ENCODE assay signal across 8 cellular contexts in genomic region chr10:101018600-101019439, GRCh38. TPM values are rescaled to one million over a fixed set of nuclear protein-coding genes. Genes with fewer than 3 reads are reported as not detected.
A peak's percentile ranks its signal among the peaks of the same experiment; 100 is the strongest.
DNase-seq lines count a peak whose midpoint lies in the region; ATAC-seq and TF ChIP-seq lines count a peak whose summit lies in the region.

No MANE protein-coding gene starts in this region.

- CTCF ChIA-PET in A673 (lab: Charles Lee): interaction anchor here (0.8 to 1.0 kb wide), 4 partner anchors 10 to 123 kb away, joined by 3 to 11 read pairs (median 6); partner anchors contain the start of genes PDZD7 and SFXN3

- H3K9me3 ChIP-seq in A673 (ENCODE audit: low read depth, low read length, poor library complexity, severe bottlenecking): no peaks in the 10 kb centered on the region
- H3K9me3 ChIP-seq in colonic mucosa: no peaks in the 10 kb centered on the region

- POLR2A ChIA-PET in A673 (lab: Charles Lee; ENCODE audit: low non-redundant PET): no interaction called here

- no peak overlapping the region for H3K9ac ChIP-seq in colonic mucosa (ENCODE audit: low read depth in 2 of 2, low read length in 2 of 2)

- DNase-seq in A673 (ENCODE audit: low spot score) (peak; percentile 88), GM13976 (ENCODE audit: low spot score) (peak; percentile 90), NCI-H2227 (lab: John Stamatoyannopoulos, UW; ENCODE audit: unreplicated experiment) (peak; percentile 81), colonic mucosa (peak; percentile 87), left kidney (ENCODE audit: low read depth, low spot score) (peak; percentile 92)
- DNase-seq in activated CD4-positive, alpha-beta T cell treated with anti-CD3 and anti-CD28 coated beads for 48 hours: peak; percentile 91
- DNase-seq in stimulated activated CD4-positive, alpha-beta T cell treated with anti-CD3 and anti-CD28 coated beads, Interleukin-4, amount 100 ng/mL, for 24 hours: peak; percentile 79

- in situ Hi-C loops in GM13976 (cut with MboI; ENCODE audit: low sequenced_read_pairs, unreplicated experiment): no loop called here

- TF ChIP-seq CTCF in A673 (conservative IDR thresholded peaks at IDR 0.05; ENCODE audit: low read depth, low read length) (peak; percentile 92), GM13976 (IDR thresholded peaks at IDR 0.05; ENCODE audit: borderline replicate concordance, control extremely low read depth, extremely low read depth, insufficient read depth, missing control alignments) (peak; percentile 63), colonic mucosa (IDR thresholded peaks at IDR 0.05) (peak; percentile 67)

- no peak for ATAC-seq in GM21390 (IDR thresholded peaks at IDR 0.05; ENCODE audit: unreplicated experiment)

- intact Hi-C loops in A673 (cut with micrococcal nuclease; ENCODE audit: unreplicated experiment) (no loop called here), colonic mucosa (cut with DNase I) (no loop called here)

- H3K36me3 ChIP-seq in A673 (ENCODE audit: insufficient read depth, low read length, poor library complexity, severe bottlenecking) (no peaks in the 10 kb centered on the region), colonic mucosa (no peaks in the 10 kb centered on the region)

- H3K4me3 ChIP-seq in A673 (ENCODE audit: low read depth, low read length, poor library complexity, severe bottlenecking) (no peak overlapping the region), colonic mucosa (no peak overlapping the region)

- no peaks in the 10 kb centered on the region for H3K4me1 ChIP-seq in A673 (ENCODE audit: insufficient read depth, low read length, poor library complexity, severe bottlenecking)
- no peaks in the 10 kb centered on the region for H3K4me1 ChIP-seq in colonic mucosa

- BruUV-seq in A673 (replicated peaks; lab: Mats Ljungman, UMichigan): no TSS peak

- H3K27me3 ChIP-seq in A673 (replicated peaks; ENCODE audit: insufficient read depth, low read depth, low read length, poor library complexity): no peaks in the 10 kb centered on the region
- peaks cover 5% of the 10 kb centered on the region for H3K27me3 ChIP-seq in colonic mucosa

- no peak overlapping the region for H3K27ac ChIP-seq in A673 (ENCODE audit: low read depth, low read length, poor library complexity, severe bottlenecking)
- no peak overlapping the region for H3K27ac ChIP-seq in colonic mucosa

RNA-seq across cellular contexts. Expression of gene PDZD7, which starts 12.1 kb away (rescaled TPM):
- 0.26 and 0.30 TPM in 2 replicates for total RNA-seq in A673 (2021)
- total RNA-seq in colonic mucosa: under 1 TPM; 0.19 to 0.42 TPM

RNA-seq across cellular contexts. Expression of gene SFXN3, which starts 12.2 kb away (rescaled TPM):
- total RNA-seq in A673 (2021) (15.5 and 16.9 TPM in 2 replicates), colonic mucosa (10 to 100 TPM in 1 of 2 donors, 1 to 10 TPM in 1; 8.8 to 18.1 TPM)

RNA-seq across cellular contexts. Expression of gene LZTS2, which starts 19.2 kb away (rescaled TPM):
- total RNA-seq in A673 (2021): 49.1 and 59.9 TPM in 2 replicates
- total RNA-seq in colonic mucosa: 10 to 100 TPM; 30.8 to 36.5 TPM

RNA-seq across cellular contexts. Expression of gene TWNK, which starts 31.5 kb away (rescaled TPM):
- total RNA-seq in A673 (2021): 29.5 and 30.8 TPM in 2 replicates
- total RNA-seq in colonic mucosa: 10 to 100 TPM in 1 of 2 donors, 1 to 10 TPM in 1; 4.6 to 11.4 TPM

RNA-seq across cellular contexts. Expression of gene MRPL43, which starts 31.5 kb away (rescaled TPM):
- total RNA-seq in A673 (2021) (80.4 and 88.8 TPM in 2 replicates), colonic mucosa (100 to 1,000 TPM in 1 of 2 donors, 10 to 100 TPM in 1; 71.5 to 105 TPM)
